In the genomic region with DNA sequence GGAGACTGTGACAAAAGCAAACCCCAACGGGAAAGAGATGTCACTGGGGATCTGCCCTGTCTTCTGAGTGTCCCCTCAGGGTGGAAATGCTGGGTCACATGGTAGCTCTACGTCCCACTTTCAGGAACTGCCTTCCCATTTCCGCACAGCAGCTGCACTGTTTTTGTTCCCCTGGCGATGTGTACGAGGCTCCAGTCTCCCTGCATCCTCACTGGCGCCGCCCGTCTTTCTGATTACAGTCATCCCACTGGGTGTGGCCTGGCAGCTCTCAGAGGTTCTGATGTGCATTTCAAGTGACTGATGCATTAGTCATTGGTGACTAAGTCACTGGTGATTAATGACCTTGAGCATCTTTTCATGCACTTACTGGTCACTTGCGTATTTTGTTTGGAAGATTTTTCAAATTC, we compare ENCODE assay signal across 1 cellular context.
TF ChIP-seq lines count a peak whose summit lies in the region.

No MANE protein-coding gene starts in this region.

TF ChIP-seq in HepG2, 621 proteins besides CTCF, POLR2A, EP300 and RAD21:
- TF ChIP-seq ZBTB38 (CRISPR knock-in tag; IDR thresholded peaks at IDR 0.05) = peak; percentile 67
- no peak for TF ChIP-seq LRRFIP1 (CRISPR knock-in tag; conservative IDR thresholded peaks at IDR 0.05)
- peak; percentile 42 for TF ChIP-seq CREB1 (IDR thresholded peaks at IDR 0.05)
- no peak for TF ChIP-seq CREB1 (CRISPR knock-in tag; IDR thresholded peaks at IDR 0.05)
- TF ChIP-seq ZBTB33 (CRISPR knock-in tag; IDR thresholded peaks at IDR 0.05) = peak; percentile 98
- TF ChIP-seq PRPF4 (IDR thresholded peaks at IDR 0.05; ENCODE audit: low read depth, low read length, poor library complexity, severe bottlenecking) = peak; percentile 46
- no peak for TF ChIP-seq ZNF737 (CRISPR knock-in tag; IDR thresholded peaks at IDR 0.05; ENCODE audit: borderline replicate concordance)
- peak; percentile 96 for TF ChIP-seq FOSL2 (CRISPR knock-in tag; IDR thresholded peaks at IDR 0.05)
- 0 out of 2 replicates have a peak, but pooled peaks have one; percentile 43 for TF ChIP-seq ARID3A (IDR thresholded peaks at IDR 0.05; ENCODE audit: low read depth, low read length)
- no peak for TF ChIP-seq MED8 (CRISPR knock-in tag; IDR thresholded peaks at IDR 0.05; ENCODE audit: insufficient replicate concordance)
- 0 out of 2 replicates have a peak, but pooled peaks have one; percentile 5 for TF ChIP-seq FOXA3 (CRISPR knock-in tag; IDR thresholded peaks at IDR 0.05)
- peak; percentile 41; the same call in 1 of the 2 replicates for TF ChIP-seq ARID5B (CRISPR knock-in tag; IDR thresholded peaks at IDR 0.05)
- peak; percentile 23 for TF ChIP-seq ZNF687 (CRISPR knock-in tag; IDR thresholded peaks at IDR 0.05)
